25 cellular contexts compared by ENCODE assay signal in the genomic region with DNA sequence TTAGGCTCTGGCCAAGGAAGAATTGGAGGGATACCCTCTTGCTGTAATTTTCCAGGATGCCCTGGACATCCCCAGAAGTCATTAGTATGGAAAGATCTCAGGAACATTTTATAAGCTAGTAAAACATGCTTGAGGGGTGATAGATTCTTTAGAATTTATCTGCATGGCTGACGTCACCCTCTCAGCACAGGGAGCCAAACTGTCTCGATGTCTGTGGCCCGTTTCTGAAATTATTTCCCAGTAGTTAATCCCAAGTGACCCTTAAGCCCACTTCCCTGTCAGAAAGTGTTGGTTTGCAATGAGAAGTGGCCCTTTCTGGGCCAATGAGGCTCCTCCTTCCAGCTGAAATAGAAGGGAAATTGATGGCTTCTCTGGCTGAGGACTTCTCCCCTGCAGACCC.
DNase-seq lines count a peak whose midpoint lies in the region; ATAC-seq and TF ChIP-seq lines count a peak whose summit lies in the region.
"Had no signal": no experiment of that assay in that cellular context is flagged by ENCODE, and none has a peak within 500 bp of the region (broad histone marks: within the 10 kb centered on the region; RNA-seq: fewer than 3 reads in every experiment).

No MANE protein-coding gene starts in this region.

- peak overlapping the region; percentile 92 for H3K27ac ChIP-seq in cardiac muscle cell
- peak overlapping the region; percentile 23 to 57 for H3K27ac ChIP-seq in tibial artery
- H3K27ac ChIP-seq: 22Rv1, C4-2B, HL-60, SJSA1 had no signal

- peaks cover 8% of the 10 kb centered on the region for H3K9me3 Mint-ChIP-seq in mesothelial cell of epicardium
- H3K9me3 Mint-ChIP-seq: CD8-positive, alpha-beta T cell; GM23338; H9 had no signal

- H3K4me3 Mint-ChIP-seq in mesothelial cell of epicardium = no peak overlapping the region
- H3K4me3 Mint-ChIP-seq: B cell; CD8-positive, alpha-beta T cell; GM23338; H9 had no signal

- intact Hi-C loops in left ventricle myocardium superior (cut with micrococcal nuclease) (no loop called here), tibial artery (cut with DNase I; ENCODE audit: low total_unique reads) (no loop called here)

- H3K9me3 ChIP-seq in cardiac muscle cell (ENCODE audit: low read depth) (no peaks in the 10 kb centered on the region), tibial artery (no peaks in the 10 kb centered on the region)
- H3K9me3 ChIP-seq: SJSA1 had no signal

- DNase-seq in cardiac muscle cell (ENCODE audit: low read depth in 1 of 2, low spot score in 1 of 2) = no peak
- DNase-seq in left ventricle myocardium superior = no peak
- DNase-seq in M059J (ENCODE audit: low read depth) = peak; percentile 9
- DNase-seq in mesothelial cell of epicardium (ENCODE audit: low spot score in 2 of 2, unreplicated experiment in 2 of 2) = no peak
- no peak for DNase-seq in tibial artery
- no peak for DNase-seq in inferior parietal cortex (ENCODE audit: extremely low spot score)
- DNase-seq in NCI-H345 (lab: John Stamatoyannopoulos, UW) = no peak
- DNase-seq: CD8-positive, alpha-beta T cell; DMS 273 treated with DMSO at 0.1 percent for 48 hours; H9; MG63; NCI-H1105 treated with DMSO at 0.1 percent for 48 hours; NCI-H146; NCI-H2029; NCI-H69; Right ventricle myocardium superior; RPMI8226 had no signal

- ATAC-seq in left ventricle myocardium superior (no peak), HG02642 (IDR thresholded peaks at IDR 0.05; ENCODE audit: poor library complexity, unreplicated experiment) (no peak)
- ATAC-seq: CD8-positive, alpha-beta T cell; GM23338; K562 had no signal

- H3K4me1 ChIP-seq in cardiac muscle cell (ENCODE audit: low read depth) (peaks cover 62% of the 10 kb centered on the region), tibial artery (peaks cover 0 to 50% (median 22%) of the 10 kb centered on the region in 4 donors)

- peaks cover 5% of the 10 kb centered on the region for H3K36me3 Mint-ChIP-seq in mesothelial cell of epicardium

- H3K4me1 Mint-ChIP-seq in mesothelial cell of epicardium = peaks cover 49% of the 10 kb centered on the region
- H3K4me1 Mint-ChIP-seq: B cell had no signal

- H3K36me3 ChIP-seq in cardiac muscle cell = no peaks in the 10 kb centered on the region
- no peaks in the 10 kb centered on the region for H3K36me3 ChIP-seq in tibial artery
- H3K36me3 ChIP-seq: MG63, SJSA1 had no signal

- TF ChIP-seq CTCF in cardiac muscle cell (IDR thresholded peaks at IDR 0.05; ENCODE audit: low read depth, low read length) = no peak
- TF ChIP-seq CTCF in mesothelial cell of epicardium (IDR thresholded peaks at IDR 0.05; ENCODE audit: unreplicated experiment) = no peak
- no peak for TF ChIP-seq CTCF in tibial artery (IDR thresholded peaks at IDR 0.05)

- H3K27me3 Mint-ChIP-seq in mesothelial cell of epicardium (ENCODE audit: low read depth) = peaks cover 3% of the 10 kb centered on the region

- H3K4me3 ChIP-seq in cardiac muscle cell (no peak overlapping the region), tibial artery (no peak overlapping the region)
- H3K4me3 ChIP-seq: GM23338, K562, MG63, SJSA1 had no signal

- H3K27me3 ChIP-seq in cardiac muscle cell (no peaks in the 10 kb centered on the region), tibial artery (no peaks in the 10 kb centered on the region)
- H3K27me3 ChIP-seq: MG63, SJSA1 had no signal

- H3K27ac Mint-ChIP-seq in mesothelial cell of epicardium = peak overlapping the region; percentile 97
- H3K27ac Mint-ChIP-seq: B cell; CD8-positive, alpha-beta T cell; GM23338; H9 had no signal
